ENCODE assay signal across 2 cellular contexts in the genomic region with DNA sequence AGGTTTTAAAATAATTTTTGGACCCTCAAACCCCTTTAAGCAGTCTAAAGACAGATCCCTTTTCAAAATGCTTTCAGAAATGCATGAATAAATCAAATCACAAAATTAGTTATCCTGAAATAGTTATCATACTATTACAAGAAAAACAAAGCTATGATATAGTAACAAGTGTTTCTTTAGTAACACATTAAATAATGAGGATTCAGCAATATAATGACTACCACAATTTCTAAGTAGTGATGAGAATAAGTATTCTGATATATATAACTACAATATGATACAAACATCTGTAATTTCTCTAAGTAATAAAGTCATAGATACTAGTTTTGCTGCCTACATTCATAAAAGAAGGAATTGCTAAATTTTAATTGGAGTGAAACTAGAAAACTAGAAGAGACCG.
TF ChIP-seq lines count a peak whose summit lies in the region.

No MANE protein-coding gene starts in this region.

TF ChIP-seq in GM23338, 12 proteins besides CTCF, POLR2A, EP300 and RAD21 (continued from another document):
- TF ChIP-seq, protein P1, sequence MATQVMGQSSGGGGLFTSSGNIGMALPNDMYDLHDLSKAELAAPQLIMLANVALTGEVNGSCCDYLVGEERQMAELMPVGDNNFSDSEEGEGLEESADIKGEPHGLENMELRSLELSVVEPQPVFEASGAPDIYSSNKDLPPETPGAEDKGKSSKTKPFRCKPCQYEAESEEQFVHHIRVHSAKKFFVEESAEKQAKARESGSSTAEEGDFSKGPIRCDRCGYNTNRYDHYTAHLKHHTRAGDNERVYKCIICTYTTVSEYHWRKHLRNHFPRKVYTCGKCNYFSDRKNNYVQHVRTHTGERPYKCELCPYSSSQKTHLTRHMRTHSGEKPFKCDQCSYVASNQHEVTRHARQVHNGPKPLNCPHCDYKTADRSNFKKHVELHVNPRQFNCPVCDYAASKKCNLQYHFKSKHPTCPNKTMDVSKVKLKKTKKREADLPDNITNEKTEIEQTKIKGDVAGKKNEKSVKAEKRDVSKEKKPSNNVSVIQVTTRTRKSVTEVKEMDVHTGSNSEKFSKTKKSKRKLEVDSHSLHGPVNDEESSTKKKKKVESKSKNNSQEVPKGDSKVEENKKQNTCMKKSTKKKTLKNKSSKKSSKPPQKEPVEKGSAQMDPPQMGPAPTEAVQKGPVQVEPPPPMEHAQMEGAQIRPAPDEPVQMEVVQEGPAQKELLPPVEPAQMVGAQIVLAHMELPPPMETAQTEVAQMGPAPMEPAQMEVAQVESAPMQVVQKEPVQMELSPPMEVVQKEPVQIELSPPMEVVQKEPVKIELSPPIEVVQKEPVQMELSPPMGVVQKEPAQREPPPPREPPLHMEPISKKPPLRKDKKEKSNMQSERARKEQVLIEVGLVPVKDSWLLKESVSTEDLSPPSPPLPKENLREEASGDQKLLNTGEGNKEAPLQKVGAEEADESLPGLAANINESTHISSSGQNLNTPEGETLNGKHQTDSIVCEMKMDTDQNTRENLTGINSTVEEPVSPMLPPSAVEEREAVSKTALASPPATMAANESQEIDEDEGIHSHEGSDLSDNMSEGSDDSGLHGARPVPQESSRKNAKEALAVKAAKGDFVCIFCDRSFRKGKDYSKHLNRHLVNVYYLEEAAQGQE (IDR thresholded peaks at IDR 0.05; ENCODE audit: unreplicated experiment), result no peak
- TF ChIP-seq, protein P2, sequence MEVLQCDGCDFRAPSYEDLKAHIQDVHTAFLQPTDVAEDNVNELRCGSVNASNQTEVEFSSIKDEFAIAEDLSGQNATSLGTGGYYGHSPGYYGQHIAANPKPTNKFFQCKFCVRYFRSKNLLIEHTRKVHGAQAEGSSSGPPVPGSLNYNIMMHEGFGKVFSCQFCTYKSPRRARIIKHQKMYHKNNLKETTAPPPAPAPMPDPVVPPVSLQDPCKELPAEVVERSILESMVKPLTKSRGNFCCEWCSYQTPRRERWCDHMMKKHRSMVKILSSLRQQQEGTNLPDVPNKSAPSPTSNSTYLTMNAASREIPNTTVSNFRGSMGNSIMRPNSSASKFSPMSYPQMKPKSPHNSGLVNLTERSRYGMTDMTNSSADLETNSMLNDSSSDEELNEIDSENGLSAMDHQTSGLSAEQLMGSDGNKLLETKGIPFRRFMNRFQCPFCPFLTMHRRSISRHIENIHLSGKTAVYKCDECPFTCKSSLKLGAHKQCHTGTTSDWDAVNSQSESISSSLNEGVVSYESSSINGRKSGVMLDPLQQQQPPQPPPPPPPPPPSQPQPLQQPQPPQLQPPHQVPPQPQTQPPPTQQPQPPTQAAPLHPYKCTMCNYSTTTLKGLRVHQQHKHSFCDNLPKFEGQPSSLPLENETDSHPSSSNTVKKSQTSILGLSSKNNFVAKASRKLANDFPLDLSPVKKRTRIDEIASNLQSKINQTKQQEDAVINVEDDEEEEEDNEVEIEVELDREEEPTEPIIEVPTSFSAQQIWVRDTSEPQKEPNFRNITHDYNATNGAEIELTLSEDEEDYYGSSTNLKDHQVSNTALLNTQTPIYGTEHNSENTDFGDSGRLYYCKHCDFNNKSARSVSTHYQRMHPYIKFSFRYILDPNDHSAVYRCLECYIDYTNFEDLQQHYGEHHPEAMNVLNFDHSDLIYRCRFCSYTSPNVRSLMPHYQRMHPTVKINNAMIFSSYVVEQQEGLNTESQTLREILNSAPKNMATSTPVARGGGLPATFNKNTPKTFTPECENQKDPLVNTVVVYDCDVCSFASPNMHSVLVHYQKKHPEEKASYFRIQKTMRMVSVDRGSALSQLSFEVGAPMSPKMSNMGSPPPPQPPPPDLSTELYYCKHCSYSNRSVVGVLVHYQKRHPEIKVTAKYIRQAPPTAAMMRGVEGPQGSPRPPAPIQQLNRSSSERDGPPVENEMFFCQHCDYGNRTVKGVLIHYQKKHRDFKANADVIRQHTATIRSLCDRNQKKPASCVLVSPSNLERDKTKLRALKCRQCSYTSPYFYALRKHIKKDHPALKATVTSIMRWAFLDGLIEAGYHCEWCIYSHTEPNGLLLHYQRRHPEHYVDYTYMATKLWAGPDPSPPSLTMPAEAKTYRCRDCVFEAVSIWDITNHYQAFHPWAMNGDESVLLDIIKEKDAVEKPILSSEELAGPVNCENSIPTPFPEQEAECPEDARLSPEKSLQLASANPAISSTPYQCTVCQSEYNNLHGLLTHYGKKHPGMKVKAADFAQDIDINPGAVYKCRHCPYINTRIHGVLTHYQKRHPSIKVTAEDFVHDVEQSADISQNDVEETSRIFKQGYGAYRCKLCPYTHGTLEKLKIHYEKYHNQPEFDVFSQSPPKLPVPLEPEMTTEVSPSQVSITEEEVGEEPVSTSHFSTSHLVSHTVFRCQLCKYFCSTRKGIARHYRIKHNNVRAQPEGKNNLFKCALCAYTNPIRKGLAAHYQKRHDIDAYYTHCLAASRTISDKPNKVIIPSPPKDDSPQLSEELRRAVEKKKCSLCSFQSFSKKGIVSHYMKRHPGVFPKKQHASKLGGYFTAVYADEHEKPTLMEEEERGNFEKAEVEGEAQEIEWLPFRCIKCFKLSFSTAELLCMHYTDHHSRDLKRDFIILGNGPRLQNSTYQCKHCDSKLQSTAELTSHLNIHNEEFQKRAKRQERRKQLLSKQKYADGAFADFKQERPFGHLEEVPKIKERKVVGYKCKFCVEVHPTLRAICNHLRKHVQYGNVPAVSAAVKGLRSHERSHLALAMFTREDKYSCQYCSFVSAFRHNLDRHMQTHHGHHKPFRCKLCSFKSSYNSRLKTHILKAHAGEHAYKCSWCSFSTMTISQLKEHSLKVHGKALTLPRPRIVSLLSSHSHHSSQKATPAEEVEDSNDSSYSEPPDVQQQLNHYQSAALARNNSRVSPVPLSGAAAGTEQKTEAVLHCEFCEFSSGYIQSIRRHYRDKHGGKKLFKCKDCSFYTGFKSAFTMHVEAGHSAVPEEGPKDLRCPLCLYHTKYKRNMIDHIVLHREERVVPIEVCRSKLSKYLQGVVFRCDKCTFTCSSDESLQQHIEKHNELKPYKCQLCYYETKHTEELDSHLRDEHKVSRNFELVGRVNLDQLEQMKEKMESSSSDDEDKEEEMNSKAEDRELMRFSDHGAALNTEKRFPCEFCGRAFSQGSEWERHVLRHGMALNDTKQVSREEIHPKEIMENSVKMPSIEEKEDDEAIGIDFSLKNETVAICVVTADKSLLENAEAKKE (CRISPR knock-in tag; IDR thresholded peaks at IDR 0.05), result no peak
- no peak for TF ChIP-seq NANOG (IDR thresholded peaks at IDR 0.05; ENCODE audit: borderline replicate concordance)
- TF ChIP-seq ZNF331 (CRISPR knock-in tag; IDR thresholded peaks at IDR 0.05; ENCODE audit: low read depth), result no peak
- TF ChIP-seq EZH2 (IDR thresholded peaks at IDR 0.05; ENCODE audit: low read depth, unreplicated experiment), result no peak
- no peak for TF ChIP-seq JUNB (IDR thresholded peaks at IDR 0.05; ENCODE audit: unreplicated experiment)
- TF ChIP-seq POLR2AphosphoS5 (IDR thresholded peaks at IDR 0.05; ENCODE audit: low read depth), result no peak

TF ChIP-seq in WTC11, 78 proteins besides CTCF, POLR2A, EP300 and RAD21 (continued from another document):
- TF ChIP-seq, protein P3, sequence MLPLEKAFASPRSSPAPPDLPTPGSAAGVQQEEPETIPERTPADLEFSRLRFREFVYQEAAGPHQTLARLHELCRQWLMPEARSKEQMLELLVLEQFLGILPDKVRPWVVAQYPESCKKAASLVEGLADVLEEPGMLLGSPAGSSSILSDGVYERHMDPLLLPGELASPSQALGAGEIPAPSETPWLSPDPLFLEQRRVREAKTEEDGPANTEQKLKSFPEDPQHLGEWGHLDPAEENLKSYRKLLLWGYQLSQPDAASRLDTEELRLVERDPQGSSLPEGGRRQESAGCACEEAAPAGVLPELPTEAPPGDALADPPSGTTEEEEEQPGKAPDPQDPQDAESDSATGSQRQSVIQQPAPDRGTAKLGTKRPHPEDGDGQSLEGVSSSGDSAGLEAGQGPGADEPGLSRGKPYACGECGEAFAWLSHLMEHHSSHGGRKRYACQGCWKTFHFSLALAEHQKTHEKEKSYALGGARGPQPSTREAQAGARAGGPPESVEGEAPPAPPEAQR (CRISPR knock-in tag; IDR thresholded peaks at IDR 0.05), result no peak
